In genomic region chr4:2927016-2927695, GRCh38 we compare ENCODE assay signal across 20 cellular contexts. TPM values are rescaled to one million over a fixed set of nuclear protein-coding genes. Genes with fewer than 3 reads are reported as not detected.
DNase-seq lines count a peak whose midpoint lies in the region; ATAC-seq and TF ChIP-seq lines count a peak whose summit lies in the region.
"Had no signal": no experiment of that assay in that cellular context is flagged by ENCODE, and none has a peak within 500 bp of the region (broad histone marks: within the 10 kb centered on the region; RNA-seq: fewer than 3 reads in every experiment).

No MANE protein-coding gene starts in this region.

- H3K9me2 ChIP-seq in PC-9 (ENCODE audit: insufficient read depth) = no peaks in the 10 kb centered on the region

- POLR2A ChIA-PET in Caco-2 (lab: Charles Lee) = no interaction called here
- POLR2A ChIA-PET in PC-9 (lab: Charles Lee; ENCODE audit: unreplicated experiment) = no interaction called here

- no peak for TF ChIP-seq EP300 in gastroesophageal sphincter (IDR thresholded peaks at IDR 0.05)

- 79 to 90% methylated on average over 2 to 4 of the region's 18 CpGs for WGBS in gastroesophageal sphincter (ENCODE audit: low coverage in 1 of 2), 2 donors

- H3K9me3 Mint-ChIP-seq in Caco-2 (ENCODE audit: unreplicated experiment) = no peaks in the 10 kb centered on the region
- H3K9me3 Mint-ChIP-seq in IgD-negative memory B cell = no peaks in the 10 kb centered on the region
- peaks cover 13% of the 10 kb centered on the region for H3K9me3 Mint-ChIP-seq in glutamatergic neuron (ENCODE audit: unreplicated experiment)
- H3K9me3 Mint-ChIP-seq: activated naive CD4-positive, alpha-beta T cell treated with anti-CD3 and anti-CD28 coated beads, Interleukin-2, amount 10 ng/mL, durations not matched to agents 7 days and 5 days had no signal

- no peak overlapping the region for H3K4me3 ChIP-seq in Caco-2 (ENCODE audit: low read depth, low read length)
- no peak overlapping the region for H3K4me3 ChIP-seq in osteoblast (ENCODE audit: insufficient read depth, low read length)
- H3K4me3 ChIP-seq in gastroesophageal sphincter = no peak overlapping the region
- H3K4me3 ChIP-seq in PC-9 = no peak overlapping the region
- H3K4me3 ChIP-seq: dorsolateral prefrontal cortex, gastrocnemius medialis, left lung had no signal

- H3K36me3 ChIP-seq in Caco-2 (ENCODE audit: control insufficient read depth, insufficient read depth, low read length) (no peaks in the 10 kb centered on the region; the same call in none of the 2 replicates), osteoblast (ENCODE audit: insufficient read depth, low read length) (peaks cover 78% of the 10 kb centered on the region), gastroesophageal sphincter (peaks cover 0 to 99% of the 10 kb centered on the region in 2 donors), PC-9 (ENCODE audit: low read depth) (no peaks in the 10 kb centered on the region)

- H3K36me3 Mint-ChIP-seq in Caco-2 (ENCODE audit: insufficient read depth, unreplicated experiment) (peaks cover 70% of the 10 kb centered on the region), IgD-negative memory B cell (peaks cover 5% of the 10 kb centered on the region), glutamatergic neuron (ENCODE audit: unreplicated experiment) (no peaks in the 10 kb centered on the region)

- BruUV-seq in Caco-2 (replicated peaks; lab: Mats Ljungman, UMichigan) = no TSS peak
- no TSS peak for BruUV-seq in PC-9 (replicated peaks; lab: Mats Ljungman, UMichigan)

- H4K20me1 ChIP-seq in osteoblast (ENCODE audit: insufficient read depth, low read length) = peaks cover 19% of the 10 kb centered on the region
- no peaks in the 10 kb centered on the region; the same call in 1 of the 2 replicates for H4K20me1 ChIP-seq in PC-9 (ENCODE audit: insufficient read depth)

- peaks cover 11% of the 10 kb centered on the region; the same call in 1 of the 2 replicates for H3F3A ChIP-seq in PC-9 (ENCODE audit: insufficient read depth, low read depth)

- intact Hi-C loops in Caco-2 (cut with micrococcal nuclease; ENCODE audit: unreplicated experiment) (no loop called here), PC-9 (cut with micrococcal nuclease; ENCODE audit: unreplicated experiment) (no loop called here)

- H3K4me3 Mint-ChIP-seq in Caco-2 (ENCODE audit: unreplicated experiment) (no peak overlapping the region), IgD-negative memory B cell (no peak overlapping the region), glutamatergic neuron (ENCODE audit: unreplicated experiment) (no peak overlapping the region)
- H3K4me3 Mint-ChIP-seq: activated naive CD4-positive, alpha-beta T cell treated with anti-CD3 and anti-CD28 coated beads, Interleukin-2, amount 10 ng/mL, durations not matched to agents 7 days and 5 days had no signal

- no peak for TF ChIP-seq CTCF in Caco-2 (IDR thresholded peaks at IDR 0.05; ENCODE audit: insufficient read depth in 1 of 2, low read depth in 1 of 2, low read length in 1 of 2, severe bottlenecking in 1 of 2, unreplicated experiment in 1 of 2)
- no peak for TF ChIP-seq CTCF in glutamatergic neuron (IDR thresholded peaks at IDR 0.05; ENCODE audit: partially characterized antibody, unreplicated experiment)
- no peak for TF ChIP-seq CTCF in osteoblast (IDR thresholded peaks at IDR 0.05; ENCODE audit: extremely low read depth, low read depth, low read length)
- TF ChIP-seq CTCF in gastroesophageal sphincter (IDR thresholded peaks at IDR 0.05) = no peak
- TF ChIP-seq CTCF in PC-9 (conservative IDR thresholded peaks at IDR 0.05) = no peak

- no peak for ATAC-seq in gastroesophageal sphincter
- no peak for ATAC-seq in HG03095 (IDR thresholded peaks at IDR 0.05; ENCODE audit: unreplicated experiment)
- ATAC-seq: gastrocnemius medialis, left lung had no signal

- H3K9me3 ChIP-seq in Caco-2 (no peaks in the 10 kb centered on the region), osteoblast (ENCODE audit: low read depth, low read length) (no peaks in the 10 kb centered on the region), gastroesophageal sphincter (no peaks in the 10 kb centered on the region), PC-9 (ENCODE audit: insufficient read depth, low read depth) (no peaks in the 10 kb centered on the region)
- H3K9me3 ChIP-seq: gastrocnemius medialis, left lung had no signal

- H3K27ac Mint-ChIP-seq in Caco-2 (ENCODE audit: unreplicated experiment) (peak overlapping the region; percentile 35), IgD-negative memory B cell (peak overlapping the region in 2 of 3 donors; percentile 39 to 98), glutamatergic neuron (ENCODE audit: unreplicated experiment) (peak overlapping the region; percentile 10)
- H3K27ac Mint-ChIP-seq: activated naive CD4-positive, alpha-beta T cell treated with anti-CD3 and anti-CD28 coated beads, Interleukin-2, amount 10 ng/mL, durations not matched to agents 7 days and 5 days had no signal

- H3K4me1 ChIP-seq in Caco-2 = peaks cover 8% of the 10 kb centered on the region; the same call in 1 of the 2 replicates
- H3K4me1 ChIP-seq in osteoblast (ENCODE audit: insufficient read depth, low read length) = no peaks in the 10 kb centered on the region
- peaks cover 0 to 28% (median 5%) of the 10 kb centered on the region in 3 donors for H3K4me1 ChIP-seq in gastroesophageal sphincter
- no peaks in the 10 kb centered on the region for H3K4me1 ChIP-seq in PC-9 (replicated peaks; ENCODE audit: insufficient read depth)

- H3K27me3 Mint-ChIP-seq in Caco-2 (ENCODE audit: insufficient read depth, unreplicated experiment) (no peaks in the 10 kb centered on the region), IgD-negative memory B cell (no peaks in the 10 kb centered on the region), glutamatergic neuron (ENCODE audit: unreplicated experiment) (peaks cover 4% of the 10 kb centered on the region)
- H3K27me3 Mint-ChIP-seq: activated naive CD4-positive, alpha-beta T cell treated with anti-CD3 and anti-CD28 coated beads, Interleukin-2, amount 10 ng/mL, durations not matched to agents 7 days and 5 days had no signal

- no peaks in the 10 kb centered on the region for H3K27me3 ChIP-seq in Caco-2 (replicated peaks; ENCODE audit: control insufficient read depth, insufficient read depth, low read length)
- H3K27me3 ChIP-seq in osteoblast (ENCODE audit: insufficient read depth, low read length) = no peaks in the 10 kb centered on the region
- H3K27me3 ChIP-seq in gastroesophageal sphincter = no peaks in the 10 kb centered on the region
- H3K27me3 ChIP-seq in PC-9 (ENCODE audit: insufficient read depth, low read depth) = no peaks in the 10 kb centered on the region
- H3K27me3 ChIP-seq: brain microvascular endothelial cell, dorsolateral prefrontal cortex, gastrocnemius medialis, left lung had no signal

- CTCF ChIA-PET in Caco-2 (lab: Charles Lee) (no interaction called here), PC-9 (lab: Charles Lee) (no interaction called here)

- H2AFZ ChIP-seq in osteoblast (ENCODE audit: low read length) (no peak overlapping the region), PC-9 (no peak overlapping the region)

- DNase-seq in Caco-2 (peak in 1 of 2 experiments; percentile 25), glutamatergic neuron (no peak), osteoblast (ENCODE audit: insufficient read length, low spot score, missing footprints) (peak; percentile 44), PC-9 (no peak), COLO829 (ENCODE audit: low spot score) (no peak)
- DNase-seq: activated naive CD4-positive, alpha-beta T cell treated with anti-CD3 and anti-CD28 coated beads, Interleukin-2, amount 10 ng/mL, durations not matched to agents 7 days and 5 days; AML-193; brain microvascular endothelial cell; erythroblast; Karpas-422; NCI-H1105 treated with DMSO at 0.1 percent for 48 hours; NCI-H526 treated with DMSO at 0.1 percent for 48 hours; SHP77 treated with DMSO at 0.1 percent for 48 hours; WERI-Rb-1 had no signal

- H3K79me2 ChIP-seq in osteoblast (ENCODE audit: insufficient read depth, low read length) (peaks cover 32% of the 10 kb centered on the region), PC-9 (ENCODE audit: low read depth) (no peaks in the 10 kb centered on the region)

- H3K4me2 ChIP-seq in osteoblast (ENCODE audit: insufficient read depth, low read length) = no peak overlapping the region
- no peak overlapping the region for H3K4me2 ChIP-seq in PC-9

- H3K27ac ChIP-seq in osteoblast (ENCODE audit: low read depth, low read length) (no peak overlapping the region), gastroesophageal sphincter (no peak overlapping the region), PC-9 (no peak overlapping the region)
- H3K27ac ChIP-seq: brain microvascular endothelial cell, gastrocnemius medialis, left lung, WERI-Rb-1 had no signal

- no peaks in the 10 kb centered on the region for H3K4me1 Mint-ChIP-seq in Caco-2 (ENCODE audit: low read depth, unreplicated experiment)
- peaks cover 21 to 29% (median 25%) of the 10 kb centered on the region in 3 donors for H3K4me1 Mint-ChIP-seq in IgD-negative memory B cell
- peaks cover 17% of the 10 kb centered on the region for H3K4me1 Mint-ChIP-seq in glutamatergic neuron (ENCODE audit: low read depth, unreplicated experiment)

- TF ChIP-seq POLR2A in gastroesophageal sphincter (IDR thresholded peaks at IDR 0.05) = no peak

RNA-seq across cellular contexts. Expression of gene NOP14, which starts 36.0 kb away (rescaled TPM):
- 55.2 and 60.5 TPM in 2 replicates for total RNA-seq in Caco-2 (2022)
- polyA plus RNA-seq in IgD-negative memory B cell = 18.9 TPM
- total RNA-seq in glutamatergic neuron (ENCODE audit: unreplicated experiment) = 17.2 TPM
- 24.2 and 30.0 TPM in 2 replicates for total RNA-seq in osteoblast
- 10 to 100 TPM; 17.6 to 25.2 (median 20.4) TPM for total RNA-seq in gastroesophageal sphincter
- total RNA-seq in PC-9 (2021) = 30.9 and 33.6 TPM in 2 replicates

RNA-seq across cellular contexts. Expression of gene GRK4, which starts 36.2 kb away (rescaled TPM):
- total RNA-seq in Caco-2 (2022) (6.8 and 7.1 TPM in 2 replicates), glutamatergic neuron (ENCODE audit: unreplicated experiment) (34.5 TPM), osteoblast (7.4 and 7.6 TPM in 2 replicates), gastroesophageal sphincter (1 to 10 TPM; 4.2 to 9.5 (median 6.2) TPM), PC-9 (2021) (3.1 and 4.4 TPM in 2 replicates)
- polyA plus RNA-seq in IgD-negative memory B cell = 0.99 TPM

Comparison
In these comparisons a context has a peak if more than half of its experiments do, and no peak if none do; other contexts are left out.
1. H3K27ac Mint-ChIP-seq: peak in every context shown above with its lines; median percentile 68 in IgD-negative memory B cell; 35 in Caco-2; 10 in glutamatergic neuron.